ENCODE assay signal across 1 cellular context in the genomic region with DNA sequence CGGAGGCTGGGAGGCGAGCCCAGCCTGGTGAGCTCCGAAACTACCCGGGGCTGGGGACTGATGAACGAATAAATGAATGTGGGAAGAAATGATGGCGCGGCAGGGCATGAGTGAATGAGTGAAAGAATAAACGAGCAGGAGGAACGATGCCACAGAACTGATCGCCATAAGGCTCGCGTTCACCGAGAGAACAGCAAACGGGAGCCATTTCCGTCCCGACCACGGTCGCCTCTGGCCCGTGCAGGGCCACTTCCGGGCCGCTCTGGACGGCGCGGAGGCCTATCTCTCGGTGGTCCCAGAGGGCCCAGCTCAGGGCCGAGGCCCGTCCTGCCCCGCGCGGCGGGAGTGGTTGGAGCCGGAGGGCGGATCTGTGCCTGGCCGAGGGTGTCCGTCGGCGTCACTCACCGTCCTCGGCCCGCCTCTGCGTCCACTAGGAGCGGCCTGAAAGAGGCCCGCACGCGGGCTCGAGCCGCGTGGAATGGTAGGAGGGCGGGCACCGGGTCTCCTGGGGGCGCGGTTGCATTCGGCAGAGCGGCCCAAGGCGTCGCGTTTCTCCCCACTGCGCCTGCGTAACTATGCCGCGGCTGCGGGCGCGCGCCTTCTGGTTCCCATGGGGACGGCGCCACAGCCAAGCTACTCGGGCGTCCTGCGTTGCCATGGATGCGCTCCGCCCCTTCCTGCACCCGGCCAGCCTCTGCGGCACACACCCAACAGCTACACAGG.
A peak's percentile ranks its signal among the peaks of the same experiment; 100 is the strongest.
TF ChIP-seq lines count a peak whose summit lies in the region.

Gene ZNF497, minus strand, starts transcription at position 480 of the 723 bp plus-strand sequence. CDS start 5,116 bp downstream, outside the sequence.

TF ChIP-seq in K562, 482 proteins besides CTCF, POLR2A, EP300 and RAD21 (continued from another document and continues in another):
- TF ChIP-seq ZNF398 (CRISPR knock-in tag; IDR thresholded peaks at IDR 0.05), result no peak
- peak; percentile 6 to 98; a peak in 2 of 4 replicates for TF ChIP-seq HDAC1 (IDR thresholded peaks at IDR 0.05)
- peak; percentile 56; the same call in 1 of the 2 replicates for TF ChIP-seq CBX1 (IDR thresholded peaks at IDR 0.05; ENCODE audit: low read depth)
- TF ChIP-seq ZNF217 (CRISPR knock-in tag; IDR thresholded peaks at IDR 0.05), result no peak
- no peak for TF ChIP-seq FOXP1 (CRISPR knock-in tag; IDR thresholded peaks at IDR 0.05)
- TF ChIP-seq ETV1 (tag; conservative IDR thresholded peaks at IDR 0.05; ENCODE audit: low read depth), result peak; percentile 92
- TF ChIP-seq GTF2E2 (tag; IDR thresholded peaks at IDR 0.05), result peak; percentile 96; the same call in 1 of the 2 replicates
- peak; percentile 87 for TF ChIP-seq TAF7 (tag; IDR thresholded peaks at IDR 0.05)
- no peak for TF ChIP-seq ADNP (tag; IDR thresholded peaks at IDR 0.05)
- no peak for TF ChIP-seq SMARCB1 (IDR thresholded peaks at IDR 0.05; ENCODE audit: insufficient read length, low read depth)
- TF ChIP-seq TCF7 (IDR thresholded peaks at IDR 0.05; ENCODE audit: borderline replicate concordance), result no peak; the same call in 1 of the 2 replicates
- 0 out of 2 replicates have a peak, but pooled peaks have one; percentile 25 for TF ChIP-seq BRD4 (IDR thresholded peaks at IDR 0.05)
- no peak for TF ChIP-seq RBM39 (optimal IDR thresholded peaks at IDR 0.05; ENCODE audit: low read depth, low read length)
- no peak for TF ChIP-seq NR4A1 (CRISPR knock-in tag; IDR thresholded peaks at IDR 0.05)
- no peak for TF ChIP-seq NR4A1 (tag; IDR thresholded peaks at IDR 0.05)
- peak; percentile 70 for TF ChIP-seq FIP1L1 (IDR thresholded peaks at IDR 0.05; ENCODE audit: low read depth, low read length, poor library complexity, severe bottlenecking)
- TF ChIP-seq MIER1 (IDR thresholded peaks at IDR 0.05; ENCODE audit: low read depth), result 0 out of 2 replicates have a peak, but pooled peaks have one; percentile 40
- TF ChIP-seq SNAPC5 (CRISPR knock-in tag; IDR thresholded peaks at IDR 0.05), result no peak
- TF ChIP-seq SP1 (CRISPR knock-in tag; IDR thresholded peaks at IDR 0.05), result peak; percentile 78
- peak; percentile 79; the same call in 1 of the 2 replicates for TF ChIP-seq TOE1 (IDR thresholded peaks at IDR 0.05; ENCODE audit: borderline replicate concordance)
- TF ChIP-seq TOE1 (CRISPR knock-in tag; IDR thresholded peaks at IDR 0.05; ENCODE audit: borderline replicate concordance, low read depth), result no peak
- no peak for TF ChIP-seq SREBF2 (CRISPR knock-in tag; IDR thresholded peaks at IDR 0.05)
- TF ChIP-seq SMARCC2 (IDR thresholded peaks at IDR 0.05; ENCODE audit: low read depth), result no peak
- peak; percentile 94 for TF ChIP-seq HDAC3 (IDR thresholded peaks at IDR 0.05; ENCODE audit: borderline replicate concordance, partially characterized antibody)
- TF ChIP-seq GTF2F1 (IDR thresholded peaks at IDR 0.05; ENCODE audit: low read depth, low read length), result peak; percentile 51; the same call in 1 of the 2 replicates
- TF ChIP-seq CREB3L1 (IDR thresholded peaks at IDR 0.05; ENCODE audit: borderline replicate concordance, low read depth), result peak; percentile 86
- TF ChIP-seq CBX8 (IDR thresholded peaks at IDR 0.05; ENCODE audit: borderline replicate concordance, extremely low read depth, low read depth, low read length, poor library complexity, severe bottlenecking), result no peak
- peak; percentile 99 for TF ChIP-seq ZFX (CRISPR knock-in tag; IDR thresholded peaks at IDR 0.05)
- peak in 1 of 2 experiments; percentile 35; a peak in 2 of 4 replicates for TF ChIP-seq FOXK2 (conservative IDR thresholded peaks at IDR 0.05 in 1 of 2, IDR thresholded peaks at IDR 0.05 in 1 of 2; ENCODE audit: low read depth in 2 of 2)
- TF ChIP-seq ZBTB1 (CRISPR knock-in tag; IDR thresholded peaks at IDR 0.05; ENCODE audit: borderline replicate concordance, low read depth), result peak; percentile 4; the same call in 1 of the 2 replicates
- TF ChIP-seq MAFK (IDR thresholded peaks at IDR 0.05; ENCODE audit: low read length), result no peak
- TF ChIP-seq GMEB1 (CRISPR knock-in tag; IDR thresholded peaks at IDR 0.05), result 0 out of 2 replicates have a peak, but pooled peaks have one; percentile 33
- no peak for TF ChIP-seq HMG20A (CRISPR knock-in tag; conservative IDR thresholded peaks at IDR 0.05)
- no peak for TF ChIP-seq ZNF12 (CRISPR knock-in tag; IDR thresholded peaks at IDR 0.05)
- TF ChIP-seq STAG1 (CRISPR knock-in tag; IDR thresholded peaks at IDR 0.05; ENCODE audit: borderline replicate concordance), result no peak
- TF ChIP-seq HDGF (IDR thresholded peaks at IDR 0.05), result no peak
- TF ChIP-seq FOXJ3 (CRISPR knock-in tag; IDR thresholded peaks at IDR 0.05), result peak; percentile 76; the same call in 1 of the 2 replicates
- TF ChIP-seq, protein P1, sequence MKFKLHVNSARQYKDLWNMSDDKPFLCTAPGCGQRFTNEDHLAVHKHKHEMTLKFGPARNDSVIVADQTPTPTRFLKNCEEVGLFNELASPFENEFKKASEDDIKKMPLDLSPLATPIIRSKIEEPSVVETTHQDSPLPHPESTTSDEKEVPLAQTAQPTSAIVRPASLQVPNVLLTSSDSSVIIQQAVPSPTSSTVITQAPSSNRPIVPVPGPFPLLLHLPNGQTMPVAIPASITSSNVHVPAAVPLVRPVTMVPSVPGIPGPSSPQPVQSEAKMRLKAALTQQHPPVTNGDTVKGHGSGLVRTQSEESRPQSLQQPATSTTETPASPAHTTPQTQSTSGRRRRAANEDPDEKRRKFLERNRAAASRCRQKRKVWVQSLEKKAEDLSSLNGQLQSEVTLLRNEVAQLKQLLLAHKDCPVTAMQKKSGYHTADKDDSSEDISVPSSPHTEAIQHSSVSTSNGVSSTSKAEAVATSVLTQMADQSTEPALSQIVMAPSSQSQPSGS (CRISPR knock-in tag; IDR thresholded peaks at IDR 0.05), result no peak
- TF ChIP-seq HOXB6 (CRISPR knock-in tag; IDR thresholded peaks at IDR 0.05; ENCODE audit: borderline replicate concordance), result no peak
- peak; percentile 70; the same call in 1 of the 2 replicates for TF ChIP-seq L3MBTL2 (IDR thresholded peaks at IDR 0.05)
- TF ChIP-seq IFI16 (CRISPR knock-in tag; IDR thresholded peaks at IDR 0.05), result no peak
- TF ChIP-seq RREB1 (CRISPR knock-in tag; IDR thresholded peaks at IDR 0.05), result no peak
- TF ChIP-seq MEIS2 (IDR thresholded peaks at IDR 0.05; ENCODE audit: partially characterized antibody), result peak; percentile 82
- TF ChIP-seq MTA2 (IDR thresholded peaks at IDR 0.05; ENCODE audit: low read depth), result no peak
- TF ChIP-seq WHSC1 (IDR thresholded peaks at IDR 0.05; ENCODE audit: low read length), result no peak
- 0 out of 2 replicates have a peak, but pooled peaks have one; percentile 32 for TF ChIP-seq ZHX1 (conservative IDR thresholded peaks at IDR 0.05; ENCODE audit: low read length)
- peak; percentile 93 for TF ChIP-seq C11orf30 (IDR thresholded peaks at IDR 0.05; ENCODE audit: low read depth)
- TF ChIP-seq PHF8 (IDR thresholded peaks at IDR 0.05; ENCODE audit: borderline replicate concordance, low read length), result peak; percentile 80
- TF ChIP-seq ZC3H11A (IDR thresholded peaks at IDR 0.05; ENCODE audit: low read depth, low read length), result no peak
- TF ChIP-seq TEAD2 (tag; IDR thresholded peaks at IDR 0.05), result no peak
- TF ChIP-seq ZNF23 (CRISPR knock-in tag; IDR thresholded peaks at IDR 0.05), result no peak
- TF ChIP-seq PTTG1 (tag; IDR thresholded peaks at IDR 0.05; ENCODE audit: low read depth), result no peak
